In genomic region chr9:129242191-129242953, GRCh38 we compare ENCODE assay signal across 19 cellular contexts.
DNase-seq lines count a peak whose midpoint lies in the region; ATAC-seq, FAIRE-seq and TF ChIP-seq lines count a peak whose summit lies in the region.
"Had no signal": no experiment of that assay in that cellular context is flagged by ENCODE, and none has a peak within 500 bp of the region (broad histone marks: within the 10 kb centered on the region; RNA-seq: fewer than 3 reads in every experiment).

No MANE protein-coding gene starts in this region.

- H2AFZ ChIP-seq in neuronal stem cell (ENCODE audit: low read length), result peak overlapping the region; percentile 74

- peak overlapping the region; percentile 66 for H2AK5ac ChIP-seq in neuronal stem cell (ENCODE audit: low read depth, low read length)

- no peak overlapping the region for H3K4ac ChIP-seq in neuronal stem cell (ENCODE audit: low read length)

- no peak overlapping the region for H4K8ac ChIP-seq in neuronal stem cell (ENCODE audit: low read depth, low read length)

- H3K27ac ChIP-seq in right atrium auricular region (peak overlapping the region in 1 of 2 donors; percentile 46), gastroesophageal sphincter (peak overlapping the region in 3 of 4 donors; percentile 48 to 62 (median 48)), neuronal stem cell (replicated peaks; ENCODE audit: low read length) (no peak overlapping the region), aorta (ENCODE audit: low read depth in 1 of 2, low read length in 2 of 2) (no peak overlapping the region)
- H3K27ac ChIP-seq: brain microvascular endothelial cell, pancreas had no signal

- no peak overlapping the region for H3K14ac ChIP-seq in neuronal stem cell (ENCODE audit: low read length)

- no peak overlapping the region for H4K91ac ChIP-seq in neuronal stem cell (ENCODE audit: low read depth, low read length, poor library complexity)

- no peaks in the 10 kb centered on the region for H3K36me3 Mint-ChIP-seq in endothelial cell (ENCODE audit: low read depth, unreplicated experiment)

- TF ChIP-seq CTCF in right atrium auricular region (IDR thresholded peaks at IDR 0.05), result no peak
- TF ChIP-seq CTCF in gastroesophageal sphincter (IDR thresholded peaks at IDR 0.05), result no peak
- TF ChIP-seq CTCF in endothelial cell (IDR thresholded peaks at IDR 0.05; ENCODE audit: unreplicated experiment), result no peak

- no peak overlapping the region for H3K9ac ChIP-seq in neuronal stem cell (ENCODE audit: low read depth, low read length, poor library complexity)

- no peaks in the 10 kb centered on the region for H3K9me3 Mint-ChIP-seq in endothelial cell (ENCODE audit: unreplicated experiment)
- H3K9me3 Mint-ChIP-seq: stimulated activated naive CD8-positive, alpha-beta T cell treated with anti-CD3 and anti-CD28 coated beads, Interleukin-15, Interleukin-2, amounts not matched to agents 100 ng/mL and 50 ng/mL, for 24 hours had no signal

- no peak overlapping the region for H3K27ac Mint-ChIP-seq in endothelial cell (ENCODE audit: unreplicated experiment)
- H3K27ac Mint-ChIP-seq: stimulated activated naive CD8-positive, alpha-beta T cell treated with anti-CD3 and anti-CD28 coated beads, Interleukin-15, Interleukin-2, amounts not matched to agents 100 ng/mL and 50 ng/mL, for 24 hours had no signal

- H3K4me1 ChIP-seq in right atrium auricular region (peaks cover 0 to 2% of the 10 kb centered on the region in 2 donors), gastroesophageal sphincter (peaks cover 0 to 3% (median under 1%) of the 10 kb centered on the region in 3 donors), neuronal stem cell (ENCODE audit: control insufficient read depth in 2 of 2, insufficient read depth in 1 of 2, low read depth in 1 of 2, low read length in 2 of 2) (peaks cover 9 to 18% of the 10 kb centered on the region in 2 donors), aorta (ENCODE audit: control insufficient read depth in 1 of 2, insufficient read depth in 2 of 2, low read length in 2 of 2) (no peaks in the 10 kb centered on the region)
- H3K4me1 ChIP-seq: HAP-1, pancreas had no signal

- peak; percentile 38 for DNase-seq in Right ventricle myocardium superior
- DNase-seq in right atrium auricular region (ENCODE audit: low spot score), result no peak
- DNase-seq in neuronal stem cell (ENCODE audit: low spot score), result no peak
- peak; percentile 38 to 73 for DNase-seq in aorta
- DNase-seq in HTR-8/SVneo (ENCODE audit: insufficient read length, low spot score), result no peak
- DNase-seq in NCI-H1436 (lab: John Stamatoyannopoulos, UW), result no peak
- no peak for DNase-seq in endothelial cell (ENCODE audit: low spot score)
- DNase-seq: activated CD4-positive, CD25-positive, alpha-beta regulatory T cell; activated gamma-delta T cell; brain microvascular endothelial cell; MM.1S; NCI-H187; SHP77 treated with DMSO at 0.1 percent for 48 hours; stimulated activated CD4-positive, alpha-beta T cell treated with anti-CD3 and anti-CD28 coated beads, Interleukin-12 subunit alpha, Interleukin-12 subunit beta, amount 100 ng/mL, for 4 hours had no signal

- no peak overlapping the region for H2BK120ac ChIP-seq in neuronal stem cell (ENCODE audit: low read depth, low read length)

- ATAC-seq in Right ventricle myocardium superior (ENCODE audit: poor library complexity), result no peak
- no peak for ATAC-seq in gastroesophageal sphincter
- no peak for ATAC-seq in aorta (ENCODE audit: low FRiP score)
- ATAC-seq: GM12878 had no signal

- no peak overlapping the region for H3K4me2 ChIP-seq in neuronal stem cell (ENCODE audit: insufficient read depth, low read length, poor library complexity, severe bottlenecking)

- FAIRE-seq in HTR-8/SVneo (lab: Jason Lieb, UNC), result no peak
- FAIRE-seq: GM12878, pancreas had no signal

- H3K9me3 ChIP-seq in right atrium auricular region (no peaks in the 10 kb centered on the region), gastroesophageal sphincter (no peaks in the 10 kb centered on the region), neuronal stem cell (replicated peaks in 1 of 2; ENCODE audit: control insufficient read depth in 2 of 2, insufficient read depth in 1 of 2, low read depth in 1 of 2, low read length in 2 of 2) (no peaks in the 10 kb centered on the region), aorta (ENCODE audit: control insufficient read depth, low read length) (no peaks in the 10 kb centered on the region)
- H3K9me3 ChIP-seq: HAP-1, pancreas had no signal

- 87 to 88% methylated on average over 7 to 9 of the region's 15 CpGs for WGBS in gastroesophageal sphincter (ENCODE audit: low coverage in 1 of 2), 2 donors
- no CpG with 5 or more reads among the region's 15 CpGs for WGBS in neuronal stem cell (ENCODE audit: extremely low coverage in 2 of 2, insufficient read length in 2 of 2, insufficient replicate concordance in 1 of 2), 2 donors
- WGBS in aorta, 2 donors, result 90 to 91% methylated on average over 15 of the region's 15 CpGs

- no peak overlapping the region for H2BK12ac ChIP-seq in neuronal stem cell (ENCODE audit: low read length)

- no peaks in the 10 kb centered on the region for H3K79me1 ChIP-seq in neuronal stem cell (ENCODE audit: low read depth, low read length)

- H3K27me3 Mint-ChIP-seq in endothelial cell (ENCODE audit: unreplicated experiment), result peaks cover 7% of the 10 kb centered on the region
- H3K27me3 Mint-ChIP-seq: stimulated activated naive CD8-positive, alpha-beta T cell treated with anti-CD3 and anti-CD28 coated beads, Interleukin-15, Interleukin-2, amounts not matched to agents 100 ng/mL and 50 ng/mL, for 24 hours had no signal

- peaks cover 13% of the 10 kb centered on the region for H3K4me1 Mint-ChIP-seq in endothelial cell (ENCODE audit: unreplicated experiment)

- peak overlapping the region; percentile 0 for H3K23ac ChIP-seq in neuronal stem cell (ENCODE audit: low read depth, low read length, poor library complexity)

- H3K36me3 ChIP-seq in right atrium auricular region, result no peaks in the 10 kb centered on the region
- H3K36me3 ChIP-seq in gastroesophageal sphincter, result no peaks in the 10 kb centered on the region
- H3K36me3 ChIP-seq in neuronal stem cell (replicated peaks in 1 of 2; ENCODE audit: control insufficient read depth in 2 of 2, insufficient read depth in 2 of 2, low read length in 2 of 2), result no peaks in the 10 kb centered on the region
- no peaks in the 10 kb centered on the region for H3K36me3 ChIP-seq in aorta (ENCODE audit: control insufficient read depth in 1 of 2, insufficient read depth in 2 of 2, low read length in 1 of 2)
- H3K36me3 ChIP-seq: brain microvascular endothelial cell, HAP-1, pancreas had no signal

- no peaks in the 10 kb centered on the region for H3K27me3 ChIP-seq in right atrium auricular region
- no peaks in the 10 kb centered on the region for H3K27me3 ChIP-seq in gastroesophageal sphincter
- H3K27me3 ChIP-seq in neuronal stem cell (ENCODE audit: control insufficient read depth in 3 of 3, insufficient read depth in 3 of 3, low read depth in 1 of 3, low read length in 3 of 3), result peaks cover 0 to 10% (median 0%) of the 10 kb centered on the region in 3 experiments
- H3K27me3 ChIP-seq in aorta (ENCODE audit: control insufficient read depth in 1 of 2, insufficient read depth in 2 of 2, low read length in 1 of 2), result no peaks in the 10 kb centered on the region
- H3K27me3 ChIP-seq: brain microvascular endothelial cell, pancreas had no signal

- no peak for TF ChIP-seq POLR2A in gastroesophageal sphincter (IDR thresholded peaks at IDR 0.05)

- peak overlapping the region; percentile 83 for H2BK15ac ChIP-seq in neuronal stem cell (ENCODE audit: low read length)

- peak overlapping the region; percentile 76 for H3K18ac ChIP-seq in neuronal stem cell (ENCODE audit: low read length)

- intact Hi-C loops in Right ventricle myocardium superior (cut with DNase I), result no loop called here
- intact Hi-C loops in aorta (cut with DNase I), result loop anchor here in 1 of 2 donors (10.0 kb wide), 1 partner anchor 58 kb away; no protein-coding TSS in a partner anchor

- H3K4me3 Mint-ChIP-seq in endothelial cell (ENCODE audit: unreplicated experiment), result no peak overlapping the region
- H3K4me3 Mint-ChIP-seq: stimulated activated naive CD8-positive, alpha-beta T cell treated with anti-CD3 and anti-CD28 coated beads, Interleukin-15, Interleukin-2, amounts not matched to agents 100 ng/mL and 50 ng/mL, for 24 hours had no signal

- H3K4me3 ChIP-seq in right atrium auricular region, result no peak overlapping the region
- H3K4me3 ChIP-seq in gastroesophageal sphincter, result no peak overlapping the region
- H3K4me3 ChIP-seq in neuronal stem cell (ENCODE audit: low read length in 2 of 2), result no peak overlapping the region
- H3K4me3 ChIP-seq in aorta (ENCODE audit: low read length in 2 of 2), result no peak overlapping the region
- H3K4me3 ChIP-seq: GM12878, HAP-1, pancreas had no signal

- no peak for TF ChIP-seq EP300 in gastroesophageal sphincter (IDR thresholded peaks at IDR 0.05)

- H2BK5ac ChIP-seq in neuronal stem cell (ENCODE audit: low read length), result no peak overlapping the region

Comparison
In these comparisons a context has a peak if more than half of its experiments do, and no peak if none do; other contexts are left out.
1. DNase-seq: peak in Right ventricle myocardium superior (single experiment) and aorta (2 of 2); none in right atrium auricular region (single experiment), neuronal stem cell (single experiment), HTR-8/SVneo (single experiment), NCI-H1436 (single experiment) and endothelial cell (single experiment).
2. H3K27ac ChIP-seq: peak in gastroesophageal sphincter (3 of 4); none in neuronal stem cell (single experiment) and aorta (0 of 2).